In genomic region chr6:47310131-47310480, GRCh38 we compare ENCODE assay signal across 1 cellular context.
TF ChIP-seq lines count a peak whose summit lies in the region.

No MANE protein-coding gene starts in this region.

TF ChIP-seq in K562, 482 proteins besides CTCF, POLR2A, EP300 and RAD21 (continued from another document):
- TF ChIP-seq NR0B1 (IDR thresholded peaks at IDR 0.05; ENCODE audit: partially characterized antibody) (no peak), MTA2 (IDR thresholded peaks at IDR 0.05; ENCODE audit: low read depth) (no peak), SIN3A (IDR thresholded peaks at IDR 0.05; ENCODE audit: borderline replicate concordance in 2 of 2, control insufficient read depth in 1 of 2, low read depth in 2 of 2, low read length in 2 of 2) (no peak), NCOA1 (IDR thresholded peaks at IDR 0.05; ENCODE audit: low read depth) (no peak), MCM3 (IDR thresholded peaks at IDR 0.05) (no peak), CREB5 (CRISPR knock-in tag; IDR thresholded peaks at IDR 0.05) (no peak), HDAC3 (IDR thresholded peaks at IDR 0.05; ENCODE audit: borderline replicate concordance, partially characterized antibody) (no peak), CGGBP1 (CRISPR knock-in tag; IDR thresholded peaks at IDR 0.05) (no peak), ZBTB5 (IDR thresholded peaks at IDR 0.05) (no peak)
